ENCODE assay signal across 13 cellular contexts in genomic region chr5:139684350-139684880, GRCh38. TPM values are rescaled to one million over a fixed set of nuclear protein-coding genes. Genes with fewer than 3 reads are reported as not detected.
DNase-seq lines count a peak whose midpoint lies in the region; ATAC-seq and TF ChIP-seq lines count a peak whose summit lies in the region.
"Had no signal": no experiment of that assay in that cellular context is flagged by ENCODE, and none has a peak within 500 bp of the region (broad histone marks: within the 10 kb centered on the region; RNA-seq: fewer than 3 reads in every experiment).

No MANE protein-coding gene starts in this region.

- CTCF ChIA-PET in WTC11 (lab: Charles Lee) = interaction anchor here (0.8 to 4.3 kb wide), 15 partner anchors 12 to 103 kb away, joined by 3 to 30 read pairs (median 4); partner anchors contain the start of gene CXXC5
- CTCF ChIA-PET in activated naive CD4-positive, alpha-beta T cell treated with anti-CD3 and anti-CD28 coated beads for 36 hours (lab: Charles Lee) = interaction anchor here (1.2 kb wide), 2 partner anchors 9 to 51 kb away, joined by 3 to 4 read pairs; no protein-coding TSS in a partner anchor

- H3K4me3 ChIP-seq in HUES6 (ENCODE audit: low read depth, low read length) (no peak overlapping the region), iPS-20b (ENCODE audit: low read length) (no peak overlapping the region)

- H3K27ac Mint-ChIP-seq in WTC11 = peak overlapping the region; percentile 52
- peak overlapping the region; percentile 65 for H3K27ac Mint-ChIP-seq in stimulated activated effector memory CD8-positive, alpha-beta T cell treated with anti-CD3 and anti-CD28 coated beads, Interleukin-12 subunit alpha, Interleukin-12 subunit beta, amount 100 ng/mL, for 72 hours
- H3K27ac Mint-ChIP-seq in activated naive CD4-positive, alpha-beta T cell treated with anti-CD3 and anti-CD28 coated beads for 36 hours = no peak overlapping the region
- H3K27ac Mint-ChIP-seq: CD8-positive, alpha-beta T cell; T-cell had no signal

- TF ChIP-seq CTCF in WTC11 (IDR thresholded peaks at IDR 0.05) = no peak

- H3K27me3 ChIP-seq in HUES6 (ENCODE audit: control insufficient read depth, insufficient read depth, low read length) (no peaks in the 10 kb centered on the region), iPS-20b (ENCODE audit: insufficient read depth, low read length) (no peaks in the 10 kb centered on the region)

- H3K4me1 Mint-ChIP-seq in WTC11 = peaks cover 65% of the 10 kb centered on the region
- peaks cover 20% of the 10 kb centered on the region for H3K4me1 Mint-ChIP-seq in stimulated activated effector memory CD8-positive, alpha-beta T cell treated with anti-CD3 and anti-CD28 coated beads, Interleukin-12 subunit alpha, Interleukin-12 subunit beta, amount 100 ng/mL, for 72 hours
- peaks cover 6% of the 10 kb centered on the region for H3K4me1 Mint-ChIP-seq in activated naive CD4-positive, alpha-beta T cell treated with anti-CD3 and anti-CD28 coated beads for 36 hours (ENCODE audit: low read depth)

- H3K27ac ChIP-seq in HUES6 (ENCODE audit: low read depth, low read length) = no peak overlapping the region
- no peak overlapping the region for H3K27ac ChIP-seq in iPS-20b (ENCODE audit: low read length)

- no peaks in the 10 kb centered on the region for H3K9me3 ChIP-seq in HUES6 (ENCODE audit: control insufficient read depth, insufficient read depth, low read depth, low read length)
- no peaks in the 10 kb centered on the region for H3K9me3 ChIP-seq in iPS-20b (ENCODE audit: insufficient read depth, low read depth, low read length)

- H3K36me3 ChIP-seq in HUES6 (ENCODE audit: control insufficient read depth, insufficient read depth, low read length) (peaks cover 50% of the 10 kb centered on the region), iPS-20b (ENCODE audit: insufficient read depth, low read depth, low read length) (peaks cover 38% of the 10 kb centered on the region)

- intact Hi-C loops in activated naive CD4-positive, alpha-beta T cell treated with anti-CD3 and anti-CD28 coated beads for 36 hours (cut with micrococcal nuclease) = no loop called here

- POLR2A ChIA-PET in WTC11 (lab: Charles Lee) = interaction anchor here (1.0 to 1.1 kb wide), 3 partner anchors 24 to 64 kb away, joined by 3 to 6 read pairs (median 6); no protein-coding TSS in a partner anchor

- H3K9ac ChIP-seq in HUES6 (ENCODE audit: low read length) = peak overlapping the region; percentile 43
- H3K9ac ChIP-seq in iPS-20b (ENCODE audit: low read depth, low read length) = 0 out of 2 replicates have a peak overlapping the region, but pooled peaks have one; percentile 0

- no peak overlapping the region for H3K4me3 Mint-ChIP-seq in WTC11
- no peak overlapping the region for H3K4me3 Mint-ChIP-seq in stimulated activated effector memory CD8-positive, alpha-beta T cell treated with anti-CD3 and anti-CD28 coated beads, Interleukin-12 subunit alpha, Interleukin-12 subunit beta, amount 100 ng/mL, for 72 hours
- no peak overlapping the region for H3K4me3 Mint-ChIP-seq in activated naive CD4-positive, alpha-beta T cell treated with anti-CD3 and anti-CD28 coated beads for 36 hours
- H3K4me3 Mint-ChIP-seq: CD8-positive, alpha-beta T cell; T-cell had no signal

- no peaks in the 10 kb centered on the region for H3K27me3 Mint-ChIP-seq in WTC11 (ENCODE audit: low read depth)
- H3K27me3 Mint-ChIP-seq in activated naive CD4-positive, alpha-beta T cell treated with anti-CD3 and anti-CD28 coated beads for 36 hours (ENCODE audit: low read depth) = no peaks in the 10 kb centered on the region
- H3K27me3 Mint-ChIP-seq: T-cell had no signal

- ATAC-seq in WTC11 = no peak
- ATAC-seq in stimulated activated effector memory CD8-positive, alpha-beta T cell treated with anti-CD3 and anti-CD28 coated beads, Interleukin-12 subunit alpha, Interleukin-12 subunit beta, amount 100 ng/mL, for 72 hours = no peak
- ATAC-seq: CD8-positive, alpha-beta T cell had no signal

- H3K36me3 Mint-ChIP-seq in WTC11 = peaks cover 26% of the 10 kb centered on the region
- H3K36me3 Mint-ChIP-seq in stimulated activated effector memory CD8-positive, alpha-beta T cell treated with anti-CD3 and anti-CD28 coated beads, Interleukin-12 subunit alpha, Interleukin-12 subunit beta, amount 100 ng/mL, for 72 hours = peaks cover 37% of the 10 kb centered on the region
- H3K36me3 Mint-ChIP-seq in activated naive CD4-positive, alpha-beta T cell treated with anti-CD3 and anti-CD28 coated beads for 36 hours (ENCODE audit: low read depth) = no peaks in the 10 kb centered on the region

- DNase-seq in WTC11 (ENCODE audit: low spot score) (no peak), NCI-H1417 treated with DMSO at 0.1 percent for 48 hours (lab: John Stamatoyannopoulos, UW) (no peak), NCI-H774 (lab: John Stamatoyannopoulos, UW) (no peak)
- DNase-seq in stimulated activated effector memory CD8-positive, alpha-beta T cell treated with anti-CD3 and anti-CD28 coated beads, Interleukin-12 subunit alpha, Interleukin-12 subunit beta, amount 100 ng/mL, for 72 hours (ENCODE audit: low spot score in 2 of 2) = no peak
- no peak for DNase-seq in activated naive CD4-positive, alpha-beta T cell treated with anti-CD3 and anti-CD28 coated beads for 36 hours
- DNase-seq: activated CD4-positive, alpha-beta T cell treated with anti-CD3 and anti-CD28 coated beads, Interleukin-2, amount 50 U/mL, for 1 hour; CD8-positive, alpha-beta T cell; NCI-H2171; OCI-M1; stimulated activated CD4-positive, alpha-beta T cell treated with anti-CD3 and anti-CD28 coated beads, Interleukin-4, amount 100 ng/mL, for 24 hours; T-cell had no signal

- H3K4me1 ChIP-seq in HUES6 (ENCODE audit: control insufficient read depth, insufficient read depth, low read length) (peaks cover 74% of the 10 kb centered on the region), iPS-20b (ENCODE audit: insufficient read depth, low read length) (peaks cover 48% of the 10 kb centered on the region)

- H3K9me3 Mint-ChIP-seq in WTC11 = no peaks in the 10 kb centered on the region
- no peaks in the 10 kb centered on the region for H3K9me3 Mint-ChIP-seq in stimulated activated effector memory CD8-positive, alpha-beta T cell treated with anti-CD3 and anti-CD28 coated beads, Interleukin-12 subunit alpha, Interleukin-12 subunit beta, amount 100 ng/mL, for 72 hours
- no peaks in the 10 kb centered on the region for H3K9me3 Mint-ChIP-seq in activated naive CD4-positive, alpha-beta T cell treated with anti-CD3 and anti-CD28 coated beads for 36 hours
- H3K9me3 Mint-ChIP-seq: CD8-positive, alpha-beta T cell; T-cell had no signal

TF ChIP-seq in WTC11, 78 proteins besides CTCF, POLR2A, EP300 and RAD21 (continues in another document):
- TF ChIP-seq CDX4 (CRISPR knock-in tag; IDR thresholded peaks at IDR 0.05; ENCODE audit: borderline replicate concordance) (no peak), ZNF416 (CRISPR knock-in tag; IDR thresholded peaks at IDR 0.05) (no peak), NR3C1 (CRISPR knock-in tag; conservative IDR thresholded peaks at IDR 0.05; ENCODE audit: low read depth) (no peak), ZNF317 (CRISPR knock-in tag; IDR thresholded peaks at IDR 0.05; ENCODE audit: borderline replicate concordance, low read depth) (no peak), ZNF532 (CRISPR knock-in tag; IDR thresholded peaks at IDR 0.05; ENCODE audit: borderline replicate concordance) (no peak), ZNF263 (CRISPR knock-in tag; IDR thresholded peaks at IDR 0.05; ENCODE audit: low read depth) (no peak)

RNA-seq across cellular contexts. Expression of gene CXXC5, which starts 36.3 kb away (rescaled TPM):
- 77.5 to 97.2 TPM (median 78.0 TPM) in 3 replicates for total RNA-seq in WTC11 (2021)
- 1 to 10 TPM; 1.2 to 1.7 TPM for total RNA-seq in activated naive CD4-positive, alpha-beta T cell treated with anti-CD3 and anti-CD28 coated beads for 36 hours

Comparison
In these comparisons a context has a peak if more than half of its experiments do, and no peak if none do; other contexts are left out.
1. RNA of gene CXXC5, which starts 36.3 kb away (total RNA-seq): 77.5 to 97.2 TPM in WTC11; 1.2 to 1.7 TPM in activated naive CD4-positive, alpha-beta T cell treated with anti-CD3 and anti-CD28 coated beads for 36 hours; every median in the first group is over 10 times any median in the second.